1 cellular context compared by ENCODE assay signal in the genomic region with DNA sequence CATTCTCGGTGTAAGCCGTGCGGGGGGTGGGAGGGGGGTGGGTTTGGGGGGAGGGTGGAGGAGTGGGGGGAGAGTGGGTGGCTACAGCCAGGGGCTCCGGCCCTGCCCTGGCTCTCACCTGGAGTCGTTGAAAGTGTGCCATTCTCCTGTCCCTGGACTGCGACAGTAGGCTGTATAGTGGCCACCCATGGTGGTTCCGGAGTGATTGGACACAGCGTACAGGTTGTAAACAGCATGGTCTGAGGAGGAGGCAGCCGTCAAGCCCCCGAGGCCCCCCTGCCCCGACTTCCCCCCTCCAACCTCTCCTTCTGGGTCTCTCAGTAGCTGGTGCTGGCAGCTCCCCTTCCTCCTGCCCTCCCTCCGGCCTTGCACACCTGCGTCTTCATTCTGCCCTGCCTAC.
TF ChIP-seq lines count a peak whose summit lies in the region.

No MANE protein-coding gene starts in this region.

TF ChIP-seq in HCT116, 20 proteins besides CTCF, POLR2A, EP300 and RAD21 (continued from another document):
- TF ChIP-seq, protein P1, sequence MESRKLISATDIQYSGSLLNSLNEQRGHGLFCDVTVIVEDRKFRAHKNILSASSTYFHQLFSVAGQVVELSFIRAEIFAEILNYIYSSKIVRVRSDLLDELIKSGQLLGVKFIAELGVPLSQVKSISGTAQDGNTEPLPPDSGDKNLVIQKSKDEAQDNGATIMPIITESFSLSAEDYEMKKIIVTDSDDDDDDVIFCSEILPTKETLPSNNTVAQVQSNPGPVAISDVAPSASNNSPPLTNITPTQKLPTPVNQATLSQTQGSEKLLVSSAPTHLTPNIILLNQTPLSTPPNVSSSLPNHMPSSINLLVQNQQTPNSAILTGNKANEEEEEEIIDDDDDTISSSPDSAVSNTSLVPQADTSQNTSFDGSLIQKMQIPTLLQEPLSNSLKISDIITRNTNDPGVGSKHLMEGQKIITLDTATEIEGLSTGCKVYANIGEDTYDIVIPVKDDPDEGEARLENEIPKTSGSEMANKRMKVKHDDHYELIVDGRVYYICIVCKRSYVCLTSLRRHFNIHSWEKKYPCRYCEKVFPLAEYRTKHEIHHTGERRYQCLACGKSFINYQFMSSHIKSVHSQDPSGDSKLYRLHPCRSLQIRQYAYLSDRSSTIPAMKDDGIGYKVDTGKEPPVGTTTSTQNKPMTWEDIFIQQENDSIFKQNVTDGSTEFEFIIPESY (IDR thresholded peaks at IDR 0.05; ENCODE audit: extremely low read depth, insufficient replicate concordance, low read length): no peak
- TF ChIP-seq, protein P2, sequence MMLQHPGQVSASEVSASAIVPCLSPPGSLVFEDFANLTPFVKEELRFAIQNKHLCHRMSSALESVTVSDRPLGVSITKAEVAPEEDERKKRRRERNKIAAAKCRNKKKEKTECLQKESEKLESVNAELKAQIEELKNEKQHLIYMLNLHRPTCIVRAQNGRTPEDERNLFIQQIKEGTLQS (IDR thresholded peaks at IDR 0.05): no peak
- TF ChIP-seq JUND (IDR thresholded peaks at IDR 0.05): no peak
- TF ChIP-seq SP1 (IDR thresholded peaks at IDR 0.05; ENCODE audit: low read depth): no peak
- no peak for TF ChIP-seq CBX3 (IDR thresholded peaks at IDR 0.05; ENCODE audit: low read depth)
- TF ChIP-seq, protein P3, sequence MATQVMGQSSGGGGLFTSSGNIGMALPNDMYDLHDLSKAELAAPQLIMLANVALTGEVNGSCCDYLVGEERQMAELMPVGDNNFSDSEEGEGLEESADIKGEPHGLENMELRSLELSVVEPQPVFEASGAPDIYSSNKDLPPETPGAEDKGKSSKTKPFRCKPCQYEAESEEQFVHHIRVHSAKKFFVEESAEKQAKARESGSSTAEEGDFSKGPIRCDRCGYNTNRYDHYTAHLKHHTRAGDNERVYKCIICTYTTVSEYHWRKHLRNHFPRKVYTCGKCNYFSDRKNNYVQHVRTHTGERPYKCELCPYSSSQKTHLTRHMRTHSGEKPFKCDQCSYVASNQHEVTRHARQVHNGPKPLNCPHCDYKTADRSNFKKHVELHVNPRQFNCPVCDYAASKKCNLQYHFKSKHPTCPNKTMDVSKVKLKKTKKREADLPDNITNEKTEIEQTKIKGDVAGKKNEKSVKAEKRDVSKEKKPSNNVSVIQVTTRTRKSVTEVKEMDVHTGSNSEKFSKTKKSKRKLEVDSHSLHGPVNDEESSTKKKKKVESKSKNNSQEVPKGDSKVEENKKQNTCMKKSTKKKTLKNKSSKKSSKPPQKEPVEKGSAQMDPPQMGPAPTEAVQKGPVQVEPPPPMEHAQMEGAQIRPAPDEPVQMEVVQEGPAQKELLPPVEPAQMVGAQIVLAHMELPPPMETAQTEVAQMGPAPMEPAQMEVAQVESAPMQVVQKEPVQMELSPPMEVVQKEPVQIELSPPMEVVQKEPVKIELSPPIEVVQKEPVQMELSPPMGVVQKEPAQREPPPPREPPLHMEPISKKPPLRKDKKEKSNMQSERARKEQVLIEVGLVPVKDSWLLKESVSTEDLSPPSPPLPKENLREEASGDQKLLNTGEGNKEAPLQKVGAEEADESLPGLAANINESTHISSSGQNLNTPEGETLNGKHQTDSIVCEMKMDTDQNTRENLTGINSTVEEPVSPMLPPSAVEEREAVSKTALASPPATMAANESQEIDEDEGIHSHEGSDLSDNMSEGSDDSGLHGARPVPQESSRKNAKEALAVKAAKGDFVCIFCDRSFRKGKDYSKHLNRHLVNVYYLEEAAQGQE (IDR thresholded peaks at IDR 0.05; ENCODE audit: low read depth): no peak
- no peak for TF ChIP-seq SRF (IDR thresholded peaks at IDR 0.05; ENCODE audit: low read depth)
- TF ChIP-seq EZH2 (IDR thresholded peaks at IDR 0.05): no peak
- no peak for TF ChIP-seq TCF7L2 (IDR thresholded peaks at IDR 0.05; ENCODE audit: borderline replicate concordance, extremely low read depth, insufficient read depth, insufficient read length)
- no peak for TF ChIP-seq SIN3A (IDR thresholded peaks at IDR 0.05; ENCODE audit: low read depth)
- no peak for TF ChIP-seq ELF1 (IDR thresholded peaks at IDR 0.05; ENCODE audit: borderline replicate concordance, low read depth)
- TF ChIP-seq FOSL1 (IDR thresholded peaks at IDR 0.05; ENCODE audit: low read depth): no peak
- TF ChIP-seq EZH2phosphoT487 (IDR thresholded peaks at IDR 0.05; ENCODE audit: borderline replicate concordance): no peak
- no peak for TF ChIP-seq EGR1 (IDR thresholded peaks at IDR 0.05; ENCODE audit: low read depth)
- TF ChIP-seq POLR2AphosphoS5 (IDR thresholded peaks at IDR 0.05; ENCODE audit: low read depth, low read length): no peak
- no peak for TF ChIP-seq ZNF274 (IDR thresholded peaks at IDR 0.05; ENCODE audit: low read depth, low read length)
- TF ChIP-seq CEBPB (IDR thresholded peaks at IDR 0.05; ENCODE audit: low read depth): no peak
- TF ChIP-seq, protein P4, sequence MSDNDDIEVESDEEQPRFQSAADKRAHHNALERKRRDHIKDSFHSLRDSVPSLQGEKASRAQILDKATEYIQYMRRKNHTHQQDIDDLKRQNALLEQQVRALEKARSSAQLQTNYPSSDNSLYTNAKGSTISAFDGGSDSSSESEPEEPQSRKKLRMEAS (IDR thresholded peaks at IDR 0.05): no peak
- TF ChIP-seq ZFX (IDR thresholded peaks at IDR 0.05): no peak
